Comparison of ENCODE assay signal across 27 cellular contexts in the genomic region with DNA sequence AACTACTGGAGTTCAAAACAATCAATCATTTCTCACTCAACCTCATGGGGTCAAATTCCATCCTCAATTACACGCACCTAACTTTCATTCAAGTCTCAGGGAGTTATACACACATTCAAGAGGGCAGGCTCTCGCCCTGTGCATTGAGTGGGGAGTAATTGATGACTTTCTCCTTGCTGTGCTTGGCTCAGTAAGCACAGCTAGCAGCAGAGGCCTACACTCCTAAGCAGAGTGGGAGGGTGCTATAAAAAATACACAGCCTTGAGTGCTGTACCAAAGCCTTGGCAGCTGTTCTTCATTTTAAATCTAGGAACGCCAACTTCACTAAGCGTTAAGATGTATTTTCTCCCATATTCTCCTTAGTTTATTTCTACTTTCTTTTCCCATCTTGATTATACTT.
DNase-seq lines count a peak whose midpoint lies in the region; ATAC-seq and TF ChIP-seq lines count a peak whose summit lies in the region.
"Had no signal": no experiment of that assay in that cellular context is flagged by ENCODE, and none has a peak within 500 bp of the region (broad histone marks: within the 10 kb centered on the region; RNA-seq: fewer than 3 reads in every experiment).

No MANE protein-coding gene starts in this region.

- H3K27me3 Mint-ChIP-seq in chondrocyte (ENCODE audit: low read depth), result peaks cover 2% of the 10 kb centered on the region
- H3K27me3 Mint-ChIP-seq: activated CD4-positive, alpha-beta memory T cell treated with anti-CD3 and anti-CD28 coated beads, Interleukin-2, amount 10 ng/mL, durations not matched to agents 7 days and 5 days; B cell; CD8-positive, alpha-beta memory T cell; memory B cell had no signal

- intact Hi-C loops in tibial artery (cut with DNase I; ENCODE audit: low total_unique reads), result no loop called here

- ATAC-seq in GM21737 (IDR thresholded peaks at IDR 0.05; ENCODE audit: unreplicated experiment), result no peak
- ATAC-seq in GM21619 (IDR thresholded peaks at IDR 0.05; ENCODE audit: unreplicated experiment), result no peak
- ATAC-seq: foreskin keratinocyte; left cardiac atrium; stimulated activated effector memory CD8-positive, alpha-beta T cell treated with anti-CD3 and anti-CD28 coated beads, Interleukin-12 subunit alpha, Interleukin-12 subunit beta, amount 100 ng/mL, for 72 hours; upper lobe of right lung had no signal

- no peaks in the 10 kb centered on the region for H3K9me3 ChIP-seq in tibial artery
- H3K9me3 ChIP-seq: esophagus muscularis mucosa, ovary, right atrium auricular region, upper lobe of right lung had no signal

- TF ChIP-seq CTCF in chondrocyte (IDR thresholded peaks at IDR 0.05) (no peak), tibial artery (IDR thresholded peaks at IDR 0.05) (no peak)

- peak overlapping the region; percentile 35 to 46 for H3K27ac ChIP-seq in tibial artery
- H3K27ac ChIP-seq: esophagus muscularis mucosa, foreskin keratinocyte, ovary, right atrium auricular region, upper lobe of right lung had no signal

- H3K9me3 Mint-ChIP-seq in chondrocyte (ENCODE audit: low read depth), result no peaks in the 10 kb centered on the region

- H3K36me3 ChIP-seq in tibial artery, result no peaks in the 10 kb centered on the region
- H3K36me3 ChIP-seq: esophagus muscularis mucosa, ovary, right atrium auricular region, upper lobe of right lung had no signal

- H3K36me3 Mint-ChIP-seq in chondrocyte (ENCODE audit: low read depth), result no peaks in the 10 kb centered on the region
- H3K36me3 Mint-ChIP-seq: CD8-positive, alpha-beta memory T cell; memory B cell; stimulated activated effector memory CD8-positive, alpha-beta T cell treated with anti-CD3 and anti-CD28 coated beads, Interleukin-12 subunit alpha, Interleukin-12 subunit beta, amount 100 ng/mL, for 72 hours had no signal

- H3K27ac Mint-ChIP-seq in chondrocyte (ENCODE audit: unreplicated experiment), result peak overlapping the region; percentile 68
- H3K27ac Mint-ChIP-seq: activated CD4-positive, alpha-beta memory T cell treated with anti-CD3 and anti-CD28 coated beads, Interleukin-2, amount 10 ng/mL, durations not matched to agents 7 days and 5 days; B cell; CD8-positive, alpha-beta memory T cell; memory B cell; stimulated activated effector memory CD8-positive, alpha-beta T cell treated with anti-CD3 and anti-CD28 coated beads, Interleukin-12 subunit alpha, Interleukin-12 subunit beta, amount 100 ng/mL, for 72 hours had no signal

- H3K4me1 Mint-ChIP-seq in chondrocyte (ENCODE audit: low read depth), result peaks cover 16% of the 10 kb centered on the region
- H3K4me1 Mint-ChIP-seq: activated CD4-positive, alpha-beta memory T cell treated with anti-CD3 and anti-CD28 coated beads, Interleukin-2, amount 10 ng/mL, durations not matched to agents 7 days and 5 days; B cell; CD8-positive, alpha-beta memory T cell; memory B cell; stimulated activated effector memory CD8-positive, alpha-beta T cell treated with anti-CD3 and anti-CD28 coated beads, Interleukin-12 subunit alpha, Interleukin-12 subunit beta, amount 100 ng/mL, for 72 hours had no signal

- H3K4me3 ChIP-seq in tibial artery, result no peak overlapping the region
- H3K4me3 ChIP-seq: esophagus muscularis mucosa, ovary, right atrium auricular region, upper lobe of right lung had no signal

- peaks cover 0 to 20% (median 4%) of the 10 kb centered on the region in 4 donors for H3K4me1 ChIP-seq in tibial artery
- H3K4me1 ChIP-seq: foreskin keratinocyte, right atrium auricular region, upper lobe of right lung had no signal

- DNase-seq in NCI-H82 (lab: John Stamatoyannopoulos, UW) (peak; percentile 4), NCI-H82 treated with DMSO at 0.1 percent for 48 hours (lab: John Stamatoyannopoulos, UW; ENCODE audit: unreplicated experiment) (no peak), chondrocyte (ENCODE audit: low spot score) (no peak), middle frontal gyrus (ENCODE audit: extremely low spot score, low spot score) (peak; percentile 24), tibial artery (no peak)
- no peak for DNase-seq in activated CD4-positive, alpha-beta T cell treated with anti-CD3 and anti-CD28 coated beads for 48 hours
- DNase-seq: activated CD4-positive, alpha-beta memory T cell treated with anti-CD3 and anti-CD28 coated beads, Interleukin-2, amount 10 ng/mL, durations not matched to agents 7 days and 5 days; activated CD4-positive, CD25-positive, alpha-beta regulatory T cell treated with anti-CD3 and anti-CD28 coated beads, Interleukin-2, amount 50 U/mL, for 72 hours; activated CD8-positive, alpha-beta memory T cell treated with anti-CD3 and anti-CD28 coated beads, Interleukin-2, amount 50 U/mL, for 48 hours; activated naive CD4-positive, alpha-beta T cell treated with anti-CD3 and anti-CD28 coated beads, Interleukin-2, amount 50 U/mL, for 16 hours; CD8-positive, alpha-beta memory T cell; cortex of kidney; foreskin keratinocyte; left cardiac atrium; NCI-H1436 treated with DMSO at 0.1 percent for 48 hours; NCI-H2171; ovary; stimulated activated CD4-positive, alpha-beta T cell treated with anti-CD3 and anti-CD28 coated beads, Interleukin-4, amount 100 ng/mL, for 24 hours; substantia nigra; upper lobe of right lung had no signal

- H3K27me3 ChIP-seq in tibial artery, result no peaks in the 10 kb centered on the region
- H3K27me3 ChIP-seq: esophagus muscularis mucosa, foreskin keratinocyte, ovary, right atrium auricular region, upper lobe of right lung had no signal

- no peak overlapping the region for H3K4me3 Mint-ChIP-seq in chondrocyte (ENCODE audit: unreplicated experiment)
- H3K4me3 Mint-ChIP-seq: activated CD4-positive, alpha-beta memory T cell treated with anti-CD3 and anti-CD28 coated beads, Interleukin-2, amount 10 ng/mL, durations not matched to agents 7 days and 5 days; B cell; CD8-positive, alpha-beta memory T cell; memory B cell; stimulated activated effector memory CD8-positive, alpha-beta T cell treated with anti-CD3 and anti-CD28 coated beads, Interleukin-12 subunit alpha, Interleukin-12 subunit beta, amount 100 ng/mL, for 72 hours had no signal

Comparison
In these comparisons a context has a peak if more than half of its experiments do, and no peak if none do; other contexts are left out.
1. DNase-seq: peak in NCI-H82 (single experiment) and middle frontal gyrus (single experiment); none in NCI-H82 treated with DMSO at 0.1 percent for 48 hours (single experiment), chondrocyte (single experiment), tibial artery (0 of 2) and activated CD4-positive, alpha-beta T cell treated with anti-CD3 and anti-CD28 coated beads for 48 hours (single experiment).